Comparison of ENCODE assay signal across 8 cellular contexts in the genomic region with DNA sequence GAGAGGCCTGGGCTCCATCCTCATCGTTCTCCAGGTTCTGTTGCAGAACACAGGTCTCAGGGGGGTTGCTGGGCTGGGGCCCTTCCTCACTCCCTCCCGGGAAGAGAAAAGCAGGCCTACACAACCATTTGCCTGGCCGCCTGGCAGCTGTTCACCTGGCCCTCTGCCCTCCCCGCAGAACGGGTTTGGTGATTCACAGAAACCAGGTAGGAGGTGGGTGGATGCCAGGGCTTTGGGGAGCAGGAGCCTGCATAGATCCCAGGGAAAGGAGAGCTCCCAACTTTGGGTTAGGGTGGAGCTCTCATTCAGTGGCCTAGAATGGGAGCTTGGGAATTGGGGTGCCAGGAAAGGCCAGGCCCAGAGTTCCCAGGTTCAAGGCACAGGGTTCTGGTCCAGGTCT. TPM values are rescaled to one million over a fixed set of nuclear protein-coding genes. Genes with fewer than 3 reads are reported as not detected.
DNase-seq lines count a peak whose midpoint lies in the region; ATAC-seq and TF ChIP-seq lines count a peak whose summit lies in the region.

No MANE protein-coding gene starts in this region.

- H3K27ac ChIP-seq in C4-2B (peak overlapping the region; percentile 97), ascending aorta (peak overlapping the region; percentile 63 to 71), subcutaneous abdominal adipose tissue (ENCODE audit: low read depth, low read length) (peak overlapping the region; percentile 79)

- no peak for TF ChIP-seq RAD21 in Ishikawa (IDR thresholded peaks at IDR 0.05; ENCODE audit: low read depth)

- H3K4me1 ChIP-seq in ascending aorta (peaks cover 5 to 25% of the 10 kb centered on the region in 2 donors), subcutaneous abdominal adipose tissue (ENCODE audit: control insufficient read depth in 5 of 5, insufficient read depth in 5 of 5, low read length in 5 of 5) (peaks cover 5 to 47% (median 38%) of the 10 kb centered on the region in 5 donors)

- TF ChIP-seq CTCF in C4-2B (conservative IDR thresholded peaks at IDR 0.05) (no peak), ascending aorta (IDR thresholded peaks at IDR 0.05) (no peak)

- TF ChIP-seq EP300 in Ishikawa (IDR thresholded peaks at IDR 0.05; ENCODE audit: borderline replicate concordance): no peak

- intact Hi-C loops in ascending aorta (cut with DNase I): no loop called here

- H3K27me3 ChIP-seq in ascending aorta (no peaks in the 10 kb centered on the region), subcutaneous abdominal adipose tissue (ENCODE audit: control insufficient read depth in 5 of 5, insufficient read depth in 4 of 5, low read length in 5 of 5) (no peaks in the 10 kb centered on the region)

- no peak for DNase-seq in ascending aorta (ENCODE audit: low spot score in 2 of 2)
- DNase-seq in kidney tubule cell (ENCODE audit: low spot score): peak; percentile 72
- no peak for DNase-seq in NCI-H187 (lab: John Stamatoyannopoulos, UW)
- no peak for DNase-seq in germinal center (ENCODE audit: low spot score)

- H3K36me3 ChIP-seq in ascending aorta (no peaks in the 10 kb centered on the region), subcutaneous abdominal adipose tissue (ENCODE audit: control insufficient read depth in 5 of 5, insufficient read depth in 5 of 5, low read length in 5 of 5) (no peaks in the 10 kb centered on the region)

- peak overlapping the region; percentile 61 to 69 for H3K4me3 ChIP-seq in ascending aorta
- peak overlapping the region; percentile 72 to 87 (median 78) for H3K4me3 ChIP-seq in subcutaneous abdominal adipose tissue (ENCODE audit: low read depth in 1 of 5, low read length in 5 of 5)

- H3K9me3 ChIP-seq in ascending aorta (no peaks in the 10 kb centered on the region), subcutaneous abdominal adipose tissue (ENCODE audit: control insufficient read depth in 5 of 5, low read length in 5 of 5) (no peaks in the 10 kb centered on the region)

- ATAC-seq in HG03342 (IDR thresholded peaks at IDR 0.05; ENCODE audit: unreplicated experiment): no peak

- peak overlapping the region in 4 of 5 donors; percentile 78 to 87 (median 86) for H3K9ac ChIP-seq in subcutaneous abdominal adipose tissue (ENCODE audit: low read length in 5 of 5)

TF ChIP-seq in Ishikawa, 13 proteins besides CTCF, POLR2A, EP300 and RAD21:
- TF ChIP-seq TAF1 (IDR thresholded peaks at IDR 0.05; ENCODE audit: low read depth) (no peak), TEAD4 (IDR thresholded peaks at IDR 0.05) (peak; percentile 48; the same call in 1 of the 2 replicates), TCF12 (IDR thresholded peaks at IDR 0.05; ENCODE audit: low read depth) (peak; percentile 33; the same call in 1 of the 2 replicates), NFIC (IDR thresholded peaks at IDR 0.05) (peak; percentile 80), FOXM1 (IDR thresholded peaks at IDR 0.05; ENCODE audit: borderline replicate concordance, low read depth) (no peak), EGR1 (IDR thresholded peaks at IDR 0.05) (0 out of 2 replicates have a peak, but pooled peaks have one; percentile 33)
- TF ChIP-seq, protein P1, sequence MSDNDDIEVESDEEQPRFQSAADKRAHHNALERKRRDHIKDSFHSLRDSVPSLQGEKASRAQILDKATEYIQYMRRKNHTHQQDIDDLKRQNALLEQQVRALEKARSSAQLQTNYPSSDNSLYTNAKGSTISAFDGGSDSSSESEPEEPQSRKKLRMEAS (IDR thresholded peaks at IDR 0.05): peak; percentile 46; the same call in 1 of the 2 replicates
- TF ChIP-seq, protein P2, sequence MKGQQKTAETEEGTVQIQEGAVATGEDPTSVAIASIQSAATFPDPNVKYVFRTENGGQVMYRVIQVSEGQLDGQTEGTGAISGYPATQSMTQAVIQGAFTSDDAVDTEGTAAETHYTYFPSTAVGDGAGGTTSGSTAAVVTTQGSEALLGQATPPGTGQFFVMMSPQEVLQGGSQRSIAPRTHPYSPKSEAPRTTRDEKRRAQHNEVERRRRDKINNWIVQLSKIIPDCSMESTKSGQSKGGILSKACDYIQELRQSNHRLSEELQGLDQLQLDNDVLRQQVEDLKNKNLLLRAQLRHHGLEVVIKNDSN (IDR thresholded peaks at IDR 0.05): no peak

RNA-seq across cellular contexts. Expression of a gene that starts 1.0 kb away (rescaled TPM):
- 189 TPM for total RNA-seq in ascending aorta

RNA-seq across cellular contexts. Expression of a gene that starts 12.9 kb away (rescaled TPM):
- not detected for total RNA-seq in ascending aorta

RNA-seq across cellular contexts. Expression of a gene that starts 14.8 kb away (rescaled TPM):
- 116 TPM for total RNA-seq in ascending aorta

RNA-seq across cellular contexts. Expression of a gene that starts 15.5 kb away (rescaled TPM):
- total RNA-seq in ascending aorta: not detected

RNA-seq across cellular contexts. Expression of a gene that starts 24.8 kb away (rescaled TPM):
- total RNA-seq in ascending aorta: 93.4 TPM
